In the genomic region with DNA sequence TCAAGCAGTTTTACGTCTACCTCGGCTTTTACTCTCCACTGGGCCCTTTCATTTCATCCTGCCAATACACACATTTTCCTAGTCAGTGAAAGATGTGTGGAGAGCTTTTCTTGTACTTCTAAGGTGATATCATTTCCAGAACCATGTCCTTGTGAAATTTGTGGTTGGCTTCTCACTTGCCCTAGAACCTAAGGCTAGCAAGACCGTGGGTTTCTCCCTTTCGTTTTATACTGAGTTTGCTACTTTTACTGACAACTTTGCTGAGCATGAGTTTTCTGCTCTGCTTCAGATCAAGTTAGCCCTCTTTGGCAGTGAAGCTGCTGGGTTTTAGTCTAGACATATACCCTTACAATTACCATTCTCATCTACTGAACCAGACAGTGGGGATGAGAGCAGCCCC, we compare ENCODE assay signal across 35 cellular contexts.
"Had no signal": no experiment of that assay in that cellular context is flagged by ENCODE, and none has a peak within 500 bp of the region (broad histone marks: within the 10 kb centered on the region; RNA-seq: fewer than 3 reads in every experiment).

No MANE protein-coding gene starts in this region.

- H3K27ac Mint-ChIP-seq: activated CD4-positive, alpha-beta T cell treated with anti-CD3 and anti-CD28 coated beads for 36 hours; activated CD4-positive, alpha-beta T cell treated with anti-CD3 and anti-CD28 coated beads, Interleukin-2, amount 10 ng/mL, durations not matched to agents 7 days and 5 days; activated CD8-positive, alpha-beta T cell treated with anti-CD3 and anti-CD28 coated beads, Interleukin-2, amount 10 ng/mL, durations not matched to agents 7 days and 5 days; activated naive CD4-positive, alpha-beta T cell treated with anti-CD3 and anti-CD28 coated beads for 36 hours; activated naive CD4-positive, alpha-beta T cell treated with anti-CD3 and anti-CD28 coated beads, Interleukin-2, amount 50 U/mL, for 72 hours; activated T-cell treated with anti-CD3 and anti-CD28 coated beads, Interleukin-2, amount 50 U/mL, for 24 hours; activated T-helper 2 cell treated with anti-CD3 and anti-CD28 coated beads, Interferon-gamma antibody, Interleukin-2, Interleukin-4, amounts not matched to agents 10 μg/mL and 5 μg/mL and 100 μg/mL, durations not matched to agents 14 hours and 24 hours and 36 hours; brain; T-helper 1 cell treated with Interleukin-12 subunit alpha and Interleukin-12 subunit beta and Interleukin-4 antibody, amounts not matched to agents 30 μg/mL and 1 μg/mL, for 36 hours; T-helper 2 cell treated with Interferon-gamma antibody and Interleukin-4, amounts not matched to agents 5 μg/mL and 100 μg/mL, for 36 hours; WTC11 had no signal

- H3K9me3 Mint-ChIP-seq: activated CD4-positive, alpha-beta T cell treated with anti-CD3 and anti-CD28 coated beads, Interleukin-2, amount 10 ng/mL, durations not matched to agents 7 days and 5 days; activated naive CD4-positive, alpha-beta T cell treated with anti-CD3 and anti-CD28 coated beads for 36 hours; activated naive CD4-positive, alpha-beta T cell treated with anti-CD3 and anti-CD28 coated beads, Interleukin-2, amount 50 U/mL, for 72 hours; activated T-helper 2 cell treated with anti-CD3 and anti-CD28 coated beads, Interferon-gamma antibody, Interleukin-2, Interleukin-4, amounts not matched to agents 10 μg/mL and 5 μg/mL and 100 μg/mL, durations not matched to agents 14 hours and 24 hours and 36 hours; brain; T-helper 1 cell treated with Interleukin-12 subunit alpha and Interleukin-12 subunit beta and Interleukin-4 antibody, amounts not matched to agents 30 μg/mL and 1 μg/mL, for 36 hours; T-helper 2 cell treated with Interferon-gamma antibody and Interleukin-4, amounts not matched to agents 5 μg/mL and 100 μg/mL, for 36 hours had no signal

- ATAC-seq: activated CD4-positive, alpha-beta T cell treated with anti-CD3 and anti-CD28 coated beads for 36 hours; activated CD4-positive, CD25-positive, alpha-beta regulatory T cell treated with anti-CD3 and anti-CD28 coated beads, Interleukin-2, amount 50 U/mL, for 24 hours; activated CD8-positive, alpha-beta T cell treated with anti-CD3 and anti-CD28 coated beads, Interleukin-2, amount 10 ng/mL, durations not matched to agents 7 days and 5 days; activated naive CD4-positive, alpha-beta T cell treated with anti-CD3 and anti-CD28 coated beads, Interleukin-2, amount 50 U/mL, for 72 hours; Panc1; WTC11 had no signal

- H3K9ac ChIP-seq: SK-N-SH had no signal

- H3K4me3 Mint-ChIP-seq: activated CD4-positive, alpha-beta T cell treated with anti-CD3 and anti-CD28 coated beads for 36 hours; activated CD4-positive, alpha-beta T cell treated with anti-CD3 and anti-CD28 coated beads, Interleukin-2, amount 10 ng/mL, durations not matched to agents 7 days and 5 days; activated CD8-positive, alpha-beta T cell treated with anti-CD3 and anti-CD28 coated beads, Interleukin-2, amount 10 ng/mL, durations not matched to agents 7 days and 5 days; activated naive CD4-positive, alpha-beta T cell treated with anti-CD3 and anti-CD28 coated beads for 36 hours; activated T-cell treated with anti-CD3 and anti-CD28 coated beads, Interleukin-2, amount 50 U/mL, for 24 hours; brain; T-helper 1 cell treated with Interleukin-12 subunit alpha and Interleukin-12 subunit beta and Interleukin-4 antibody, amounts not matched to agents 30 μg/mL and 1 μg/mL, for 36 hours; T-helper 2 cell treated with Interferon-gamma antibody and Interleukin-4, amounts not matched to agents 5 μg/mL and 100 μg/mL, for 36 hours; WTC11 had no signal

- H3K4me1 Mint-ChIP-seq: activated CD4-positive, alpha-beta T cell treated with anti-CD3 and anti-CD28 coated beads for 36 hours; activated CD4-positive, alpha-beta T cell treated with anti-CD3 and anti-CD28 coated beads, Interleukin-2, amount 10 ng/mL, durations not matched to agents 7 days and 5 days; brain; WTC11 had no signal

- H3K27ac ChIP-seq: adrenal gland, SJSA1 had no signal

- H3K9me3 ChIP-seq: adrenal gland, SJSA1, SK-N-SH had no signal

- H3K4me1 ChIP-seq: adrenal gland, SJSA1 had no signal

- DNase-seq: activated CD4-positive, alpha-beta T cell treated with anti-CD3 and anti-CD28 coated beads for 36 hours; activated CD4-positive, alpha-beta T cell treated with anti-CD3 and anti-CD28 coated beads, Interleukin-2, amount 10 ng/mL, durations not matched to agents 7 days and 5 days; activated CD4-positive, alpha-beta T cell treated with anti-CD3 and anti-CD28 coated beads, Interleukin-2, amount 50 U/mL, for 48 hours; activated CD8-positive, alpha-beta T cell treated with anti-CD3 and anti-CD28 coated beads, Interleukin-2, amount 10 ng/mL, durations not matched to agents 7 days and 5 days; activated gamma-delta T cell; activated naive CD4-positive, alpha-beta T cell treated with anti-CD3 and anti-CD28 coated beads for 36 hours; activated T-cell treated with anti-CD3 and anti-CD28 coated beads, Interleukin-2, amount 50 U/mL, for 24 hours; adrenal gland; caudate nucleus; cerebellar nuclear complex; Kasumi-1; KBM-7; NCI-H1105; NCI-H1417 treated with DMSO at 0.1 percent for 48 hours; NCI-H187 treated with DMSO at 0.1 percent for 48 hours; NCI-H2081 treated with DMSO at 0.1 percent for 48 hours; NCI-H226; NCI-H446 treated with DMSO at 0.1 percent for 48 hours; NCI-H524; NCI-H69; NCI-H82; RPMI8226; SHP77 treated with DMSO at 0.1 percent for 48 hours; SK-N-SH had no signal

- H3K4me2 ChIP-seq: SK-N-SH had no signal

- FAIRE-seq: bronchial epithelial cell, TTC549 had no signal

- H3K36me3 ChIP-seq: adrenal gland, SJSA1 had no signal

- H3K27me3 Mint-ChIP-seq: activated CD4-positive, alpha-beta T cell treated with anti-CD3 and anti-CD28 coated beads for 36 hours; activated CD4-positive, alpha-beta T cell treated with anti-CD3 and anti-CD28 coated beads, Interleukin-2, amount 10 ng/mL, durations not matched to agents 7 days and 5 days had no signal

- H3K27me3 ChIP-seq: adrenal gland, SJSA1 had no signal

- H3K36me3 Mint-ChIP-seq: activated naive CD4-positive, alpha-beta T cell treated with anti-CD3 and anti-CD28 coated beads, Interleukin-2, amount 50 U/mL, for 72 hours; brain; WTC11 had no signal

- H3K4me3 ChIP-seq: adrenal gland, SJSA1 had no signal
